Comparison of ENCODE assay signal across 1 cellular context in the genomic region with DNA sequence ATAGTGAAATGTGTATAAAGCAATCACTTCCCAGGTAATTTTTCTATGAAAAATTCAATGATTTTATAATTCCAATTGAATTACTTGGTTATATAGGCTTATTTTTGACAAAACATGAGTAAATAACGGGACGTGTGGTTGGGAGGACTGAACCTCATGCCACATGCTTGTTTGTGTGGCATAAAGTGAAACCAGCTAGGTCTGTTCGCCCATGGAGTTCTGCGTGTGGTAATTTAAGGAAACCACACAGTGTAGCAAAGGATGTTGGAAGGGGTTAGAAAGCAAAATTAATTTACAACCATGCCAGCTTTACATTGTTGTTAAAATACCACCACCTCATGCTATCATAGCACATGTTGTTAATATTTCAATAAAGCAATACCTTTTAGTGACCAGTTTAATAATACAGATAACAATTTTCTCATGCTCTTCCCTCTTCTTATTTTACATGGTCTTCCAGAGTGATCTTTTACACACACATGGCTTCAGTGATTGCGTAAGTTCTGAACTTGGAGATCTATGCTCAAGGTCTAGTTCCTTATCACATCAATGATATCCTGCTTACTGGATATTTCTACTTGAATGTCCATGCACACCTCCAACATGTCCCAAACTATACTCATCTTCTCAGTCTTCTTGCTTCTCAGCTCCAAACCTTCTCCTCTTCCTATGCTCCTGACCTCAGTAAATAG.
A peak's percentile ranks its signal among the peaks of the same experiment; 100 is the strongest.
TF ChIP-seq lines count a peak whose summit lies in the region.

No MANE protein-coding gene starts in this region.

TF ChIP-seq in K562, 482 proteins besides CTCF, POLR2A, EP300 and RAD21 (continued from another document):
- TF ChIP-seq, protein P1, sequence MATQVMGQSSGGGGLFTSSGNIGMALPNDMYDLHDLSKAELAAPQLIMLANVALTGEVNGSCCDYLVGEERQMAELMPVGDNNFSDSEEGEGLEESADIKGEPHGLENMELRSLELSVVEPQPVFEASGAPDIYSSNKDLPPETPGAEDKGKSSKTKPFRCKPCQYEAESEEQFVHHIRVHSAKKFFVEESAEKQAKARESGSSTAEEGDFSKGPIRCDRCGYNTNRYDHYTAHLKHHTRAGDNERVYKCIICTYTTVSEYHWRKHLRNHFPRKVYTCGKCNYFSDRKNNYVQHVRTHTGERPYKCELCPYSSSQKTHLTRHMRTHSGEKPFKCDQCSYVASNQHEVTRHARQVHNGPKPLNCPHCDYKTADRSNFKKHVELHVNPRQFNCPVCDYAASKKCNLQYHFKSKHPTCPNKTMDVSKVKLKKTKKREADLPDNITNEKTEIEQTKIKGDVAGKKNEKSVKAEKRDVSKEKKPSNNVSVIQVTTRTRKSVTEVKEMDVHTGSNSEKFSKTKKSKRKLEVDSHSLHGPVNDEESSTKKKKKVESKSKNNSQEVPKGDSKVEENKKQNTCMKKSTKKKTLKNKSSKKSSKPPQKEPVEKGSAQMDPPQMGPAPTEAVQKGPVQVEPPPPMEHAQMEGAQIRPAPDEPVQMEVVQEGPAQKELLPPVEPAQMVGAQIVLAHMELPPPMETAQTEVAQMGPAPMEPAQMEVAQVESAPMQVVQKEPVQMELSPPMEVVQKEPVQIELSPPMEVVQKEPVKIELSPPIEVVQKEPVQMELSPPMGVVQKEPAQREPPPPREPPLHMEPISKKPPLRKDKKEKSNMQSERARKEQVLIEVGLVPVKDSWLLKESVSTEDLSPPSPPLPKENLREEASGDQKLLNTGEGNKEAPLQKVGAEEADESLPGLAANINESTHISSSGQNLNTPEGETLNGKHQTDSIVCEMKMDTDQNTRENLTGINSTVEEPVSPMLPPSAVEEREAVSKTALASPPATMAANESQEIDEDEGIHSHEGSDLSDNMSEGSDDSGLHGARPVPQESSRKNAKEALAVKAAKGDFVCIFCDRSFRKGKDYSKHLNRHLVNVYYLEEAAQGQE (CRISPR knock-in tag; IDR thresholded peaks at IDR 0.05; ENCODE audit: low read depth), result no peak
- TF ChIP-seq MAZ (CRISPR knock-in tag; conservative IDR thresholded peaks at IDR 0.05 in 1 of 2, IDR thresholded peaks at IDR 0.05 in 1 of 2) (no peak), CEBPB (tag; IDR thresholded peaks at IDR 0.05) (peak; percentile 53; the same call in 1 of the 2 replicates), ZNF12 (CRISPR knock-in tag; IDR thresholded peaks at IDR 0.05) (no peak)
